In genomic region chr11:107505667-107506066, GRCh38 we compare ENCODE assay signal across 1 cellular context.
TF ChIP-seq lines count a peak whose summit lies in the region.

No MANE protein-coding gene starts in this region.

TF ChIP-seq in GM23338, 12 proteins besides CTCF, POLR2A, EP300 and RAD21 (continued from another document):
- TF ChIP-seq ZNF462 (CRISPR knock-in tag; IDR thresholded peaks at IDR 0.05), result no peak
- no peak for TF ChIP-seq ZNF114 (CRISPR knock-in tag; IDR thresholded peaks at IDR 0.05)
- no peak for TF ChIP-seq POLR2AphosphoS5 (IDR thresholded peaks at IDR 0.05; ENCODE audit: low read depth)
- TF ChIP-seq REST (IDR thresholded peaks at IDR 0.05; ENCODE audit: unreplicated experiment), result no peak
- no peak for TF ChIP-seq ZNF331 (CRISPR knock-in tag; IDR thresholded peaks at IDR 0.05; ENCODE audit: low read depth)
- TF ChIP-seq ETS1 (IDR thresholded peaks at IDR 0.05), result no peak
- no peak for TF ChIP-seq CREB1 (CRISPR knock-in tag; IDR thresholded peaks at IDR 0.05; ENCODE audit: low read depth)
- no peak for TF ChIP-seq EZH2phosphoT487 (IDR thresholded peaks at IDR 0.05; ENCODE audit: unreplicated experiment)
